ENCODE assay signal across 24 cellular contexts in genomic region chr14:91732439-91732838, GRCh38. TPM values are rescaled to one million over a fixed set of nuclear protein-coding genes. Genes with fewer than 3 reads are reported as not detected.
A peak's percentile ranks its signal among the peaks of the same experiment; 100 is the strongest.
DNase-seq lines count a peak whose midpoint lies in the region; ATAC-seq and TF ChIP-seq lines count a peak whose summit lies in the region.
"Had no signal": no experiment of that assay in that cellular context is flagged by ENCODE, and none has a peak within 500 bp of the region (broad histone marks: within the 10 kb centered on the region; RNA-seq: fewer than 3 reads in every experiment).

No MANE protein-coding gene starts in this region.

- H2BK120ac ChIP-seq in mesenchymal stem cell (ENCODE audit: low read depth, low read length), result no peak overlapping the region

- H3K4me1 Mint-ChIP-seq in activated naive CD4-positive, alpha-beta T cell treated with anti-CD3 and anti-CD28 coated beads, Interleukin-2, amount 10 ng/mL, durations not matched to agents 7 days and 5 days, result peaks cover 4% of the 10 kb centered on the region
- H3K4me1 Mint-ChIP-seq in activated T-helper 17 cell treated with anti-CD3 and anti-CD28 coated beads, Interleukin-2, amount 50 U/mL, for 72 hours, result no peaks in the 10 kb centered on the region
- H3K4me1 Mint-ChIP-seq: CD4-positive, alpha-beta memory T cell had no signal

- H3K27ac ChIP-seq in mesenchymal stem cell (ENCODE audit: low read length, poor library complexity, severe bottlenecking) (no peak overlapping the region), uterus (peak overlapping the region; percentile 67 to 80)
- H3K27ac ChIP-seq: A549 had no signal

- H3K9ac ChIP-seq in mesenchymal stem cell (ENCODE audit: low read length), result peak overlapping the region; percentile 77

- no peak overlapping the region for H2BK5ac ChIP-seq in mesenchymal stem cell (ENCODE audit: low read depth, low read length, poor library complexity, severe bottlenecking)

- no peak overlapping the region for H2AFZ ChIP-seq in mesenchymal stem cell (ENCODE audit: low read depth, low read length)

- H3K4ac ChIP-seq in mesenchymal stem cell (ENCODE audit: low read depth in 1 of 2, low read length in 2 of 2), result no peak overlapping the region

- H3K14ac ChIP-seq in mesenchymal stem cell (ENCODE audit: low read length in 2 of 2), result no peak overlapping the region

- ATAC-seq in activated naive CD4-positive, alpha-beta T cell treated with anti-CD3 and anti-CD28 coated beads, Interleukin-2, amount 50 U/mL, for 72 hours, result peak; percentile 61 to 69
- ATAC-seq in activated T-helper 17 cell treated with anti-CD3 and anti-CD28 coated beads, Interleukin-2, amount 50 U/mL, for 72 hours (replicated peaks), result peak; percentile 45
- no peak for ATAC-seq in GM21390 (IDR thresholded peaks at IDR 0.05; ENCODE audit: unreplicated experiment)
- ATAC-seq: A549, GM12878 had no signal

- no peak for TF ChIP-seq POLR2A in uterus (IDR thresholded peaks at IDR 0.05)

- H3K79me1 ChIP-seq in mesenchymal stem cell (replicated peaks; ENCODE audit: low read length, poor library complexity, severe bottlenecking), result no peaks in the 10 kb centered on the region

- H3K27me3 Mint-ChIP-seq in activated naive CD4-positive, alpha-beta T cell treated with anti-CD3 and anti-CD28 coated beads, Interleukin-2, amount 10 ng/mL, durations not matched to agents 7 days and 5 days, result no peaks in the 10 kb centered on the region
- H3K27me3 Mint-ChIP-seq in activated T-helper 17 cell treated with anti-CD3 and anti-CD28 coated beads, Interleukin-2, amount 50 U/mL, for 72 hours, result peaks cover 5% of the 10 kb centered on the region
- H3K27me3 Mint-ChIP-seq: CD4-positive, alpha-beta memory T cell had no signal

- H4K8ac ChIP-seq in mesenchymal stem cell (ENCODE audit: low read length), result no peak overlapping the region

- H2BK12ac ChIP-seq in mesenchymal stem cell (ENCODE audit: low read length in 2 of 2), result no peak overlapping the region

- no peak for TF ChIP-seq CTCF in uterus (IDR thresholded peaks at IDR 0.05)

- H3K27me3 ChIP-seq in mesenchymal stem cell (ENCODE audit: control insufficient read depth in 1 of 2, insufficient read depth in 1 of 2, low read length in 2 of 2) (no peaks in the 10 kb centered on the region), uterus (no peaks in the 10 kb centered on the region)

- H3K4me3 ChIP-seq in mesenchymal stem cell (ENCODE audit: insufficient read depth in 1 of 2, low read depth in 1 of 2, low read length in 2 of 2), result no peak overlapping the region
- no peak overlapping the region for H3K4me3 ChIP-seq in uterus
- H3K4me3 ChIP-seq: A549, GM12878, HAP-1 had no signal

- WGBS in mesenchymal stem cell, result 76% methylated on average over 4 of the region's 5 CpGs

- no peak overlapping the region for H2AK5ac ChIP-seq in mesenchymal stem cell (ENCODE audit: low read length, severe bottlenecking)

- no peak overlapping the region for H3K23ac ChIP-seq in mesenchymal stem cell (ENCODE audit: low read length in 2 of 2)

- CTCF ChIA-PET in activated naive CD4-positive, alpha-beta T cell treated with anti-CD3 and anti-CD28 coated beads, Interleukin-2, amount 10 ng/mL, durations not matched to agents 7 days and 5 days (lab: Charles Lee), result no interaction called here

- no peak overlapping the region for H2BK15ac ChIP-seq in mesenchymal stem cell (ENCODE audit: low read depth, poor library complexity, severe bottlenecking)

- H3K18ac ChIP-seq in mesenchymal stem cell (ENCODE audit: low read depth in 1 of 2, low read length in 2 of 2), result no peak overlapping the region

- H4K91ac ChIP-seq in mesenchymal stem cell (ENCODE audit: low read length), result no peak overlapping the region

- H3K36me3 Mint-ChIP-seq in activated naive CD4-positive, alpha-beta T cell treated with anti-CD3 and anti-CD28 coated beads, Interleukin-2, amount 50 U/mL, for 72 hours, result no peaks in the 10 kb centered on the region
- H3K36me3 Mint-ChIP-seq in activated naive CD4-positive, alpha-beta T cell treated with anti-CD3 and anti-CD28 coated beads, Interleukin-2, amount 10 ng/mL, durations not matched to agents 7 days and 5 days, result peaks cover 2% of the 10 kb centered on the region
- H3K36me3 Mint-ChIP-seq in activated T-helper 17 cell treated with anti-CD3 and anti-CD28 coated beads, Interleukin-2, amount 50 U/mL, for 72 hours (ENCODE audit: low read depth), result no peaks in the 10 kb centered on the region

- H3K4me2 ChIP-seq in mesenchymal stem cell (ENCODE audit: low read length, poor library complexity, severe bottlenecking), result no peak overlapping the region
- H3K4me2 ChIP-seq: A549 had no signal

- no peak overlapping the region for H3K27ac Mint-ChIP-seq in activated naive CD4-positive, alpha-beta T cell treated with anti-CD3 and anti-CD28 coated beads, Interleukin-2, amount 50 U/mL, for 72 hours
- no peak overlapping the region for H3K27ac Mint-ChIP-seq in activated naive CD4-positive, alpha-beta T cell treated with anti-CD3 and anti-CD28 coated beads, Interleukin-2, amount 10 ng/mL, durations not matched to agents 7 days and 5 days
- H3K27ac Mint-ChIP-seq in activated T-helper 17 cell treated with anti-CD3 and anti-CD28 coated beads, Interleukin-2, amount 50 U/mL, for 72 hours, result peak overlapping the region; percentile 63
- H3K27ac Mint-ChIP-seq: HFFc6 had no signal

- DNase-seq in activated naive CD4-positive, alpha-beta T cell treated with anti-CD3 and anti-CD28 coated beads, Interleukin-2, amount 50 U/mL, for 72 hours (ENCODE audit: low spot score in 2 of 2), result no peak
- DNase-seq in activated naive CD4-positive, alpha-beta T cell treated with anti-CD3 and anti-CD28 coated beads, Interleukin-2, amount 10 ng/mL, durations not matched to agents 7 days and 5 days, result no peak
- DNase-seq in mesenchymal stem cell (no peak), uterus (no peak), T-helper 9 cell (no peak)
- DNase-seq: C1 segment of cervical spinal cord; CD4-positive, alpha-beta memory T cell; COR-L47; GOT3; HFFc6; KBM-7; MV-4-11; NCI-H1105; NCI-H1436 treated with DMSO at 0.1 percent for 48 hours; NCI-H187 treated with DMSO at 0.1 percent for 48 hours; NCI-H2171 treated with DMSO at 0.1 percent for 48 hours; NCI-H524 treated with DMSO at 0.1 percent for 48 hours; NCI-H774 had no signal

- H3K4me3 Mint-ChIP-seq in activated naive CD4-positive, alpha-beta T cell treated with anti-CD3 and anti-CD28 coated beads, Interleukin-2, amount 10 ng/mL, durations not matched to agents 7 days and 5 days, result no peak overlapping the region
- H3K4me3 Mint-ChIP-seq in activated T-helper 17 cell treated with anti-CD3 and anti-CD28 coated beads, Interleukin-2, amount 50 U/mL, for 72 hours, result no peak overlapping the region
- H3K4me3 Mint-ChIP-seq: CD4-positive, alpha-beta memory T cell; HFFc6 had no signal

- H3K4me1 ChIP-seq in mesenchymal stem cell (ENCODE audit: control insufficient read depth, insufficient read depth, low read depth, low read length) (no peaks in the 10 kb centered on the region), uterus (peaks cover 0 to 12% of the 10 kb centered on the region in 2 donors)
- H3K4me1 ChIP-seq: A549, HAP-1 had no signal

- no peaks in the 10 kb centered on the region for H3K9me3 Mint-ChIP-seq in activated naive CD4-positive, alpha-beta T cell treated with anti-CD3 and anti-CD28 coated beads, Interleukin-2, amount 50 U/mL, for 72 hours
- H3K9me3 Mint-ChIP-seq in activated naive CD4-positive, alpha-beta T cell treated with anti-CD3 and anti-CD28 coated beads, Interleukin-2, amount 10 ng/mL, durations not matched to agents 7 days and 5 days, result no peaks in the 10 kb centered on the region
- H3K9me3 Mint-ChIP-seq in activated T-helper 17 cell treated with anti-CD3 and anti-CD28 coated beads, Interleukin-2, amount 50 U/mL, for 72 hours, result no peaks in the 10 kb centered on the region
- H3K9me3 Mint-ChIP-seq: CD4-positive, alpha-beta memory T cell; HFFc6 had no signal

- intact Hi-C loops in uterus (cut with DNase I; ENCODE audit: low total_unique reads), result no loop called here

- H3K9me3 ChIP-seq in mesenchymal stem cell (ENCODE audit: control insufficient read depth, low read length), result no peaks in the 10 kb centered on the region
- H3K9me3 ChIP-seq in uterus, result no peaks in the 10 kb centered on the region
- H3K9me3 ChIP-seq: A549, HAP-1 had no signal

- H3K36me3 ChIP-seq in mesenchymal stem cell (ENCODE audit: control insufficient read depth in 1 of 2, insufficient read depth in 2 of 2, low read depth in 1 of 2, low read length in 2 of 2), result no peaks in the 10 kb centered on the region
- no peaks in the 10 kb centered on the region for H3K36me3 ChIP-seq in uterus
- H3K36me3 ChIP-seq: HAP-1 had no signal

RNA-seq across cellular contexts. Expression of gene CATSPERB, which starts 0.6 kb away (rescaled TPM):
- 1 to 10 TPM in 1 of 2 donors, under 1 TPM in 1; 0.50 to 1.1 TPM for total RNA-seq in activated naive CD4-positive, alpha-beta T cell treated with anti-CD3 and anti-CD28 coated beads, Interleukin-2, amount 50 U/mL, for 72 hours
- total RNA-seq in activated T-helper 17 cell treated with anti-CD3 and anti-CD28 coated beads, Interleukin-2, amount 50 U/mL, for 72 hours, result 1 to 10 TPM in 1 of 2 donors, under 1 TPM in 1; 0.52 to 2.5 TPM
- polyA plus RNA-seq in mesenchymal stem cell (2013, experiment 1 of 2), result not detected
- not detected for polyA plus RNA-seq in mesenchymal stem cell (2013, experiment 2 of 2)
- 1 to 10 TPM in 3 of 4 donors, under 1 TPM in 1; 0.29 to 4.1 (median 2.6) TPM for total RNA-seq in uterus
- total RNA-seq: GM12878, HFFc6, LHCN-M2 had no signal
- polyA plus RNA-seq: GM12878 had no signal
